ENCODE assay signal across 11 cellular contexts in genomic region chr5:126139773-126140172, GRCh38.
DNase-seq lines count a peak whose midpoint lies in the region.
"Had no signal": no experiment of that assay in that cellular context is flagged by ENCODE, and none has a peak within 500 bp of the region (broad histone marks: within the 10 kb centered on the region; RNA-seq: fewer than 3 reads in every experiment).

No MANE protein-coding gene starts in this region.

- H3K9ac ChIP-seq in neuronal stem cell (ENCODE audit: low read depth, low read length, poor library complexity), result no peak overlapping the region

- H3K9me3 ChIP-seq in neuronal stem cell (replicated peaks in 1 of 2; ENCODE audit: control insufficient read depth in 2 of 2, insufficient read depth in 1 of 2, low read depth in 1 of 2, low read length in 2 of 2), result peaks cover 0 to 3% of the 10 kb centered on the region in 2 donors

- H2BK15ac ChIP-seq in neuronal stem cell (ENCODE audit: low read length), result no peak overlapping the region

- H2AK5ac ChIP-seq in neuronal stem cell (ENCODE audit: low read depth, low read length), result no peak overlapping the region

- no peak overlapping the region for H3K14ac ChIP-seq in neuronal stem cell (ENCODE audit: low read length)

- H3K18ac ChIP-seq in neuronal stem cell (ENCODE audit: low read length), result no peak overlapping the region

- no peak overlapping the region for H2BK12ac ChIP-seq in neuronal stem cell (ENCODE audit: low read length)

- no peak overlapping the region for H4K8ac ChIP-seq in neuronal stem cell (ENCODE audit: low read depth, low read length)

- H3K79me1 ChIP-seq in neuronal stem cell (ENCODE audit: low read depth, low read length), result no peaks in the 10 kb centered on the region

- H3K4me3 ChIP-seq in neuronal stem cell (ENCODE audit: low read length in 2 of 2), result no peak overlapping the region

- peaks cover 6 to 8% of the 10 kb centered on the region in 2 donors for H3K4me1 ChIP-seq in neuronal stem cell (ENCODE audit: control insufficient read depth in 2 of 2, insufficient read depth in 1 of 2, low read depth in 1 of 2, low read length in 2 of 2)

- no peak overlapping the region for H3K4me2 ChIP-seq in neuronal stem cell (ENCODE audit: insufficient read depth, low read length, poor library complexity, severe bottlenecking)

- no peak overlapping the region for H3K27ac ChIP-seq in neuronal stem cell (replicated peaks; ENCODE audit: low read length)

- peak overlapping the region; percentile 13 for H2AFZ ChIP-seq in neuronal stem cell (ENCODE audit: low read length)

- H4K91ac ChIP-seq in neuronal stem cell (ENCODE audit: low read depth, low read length, poor library complexity), result no peak overlapping the region

- no peak overlapping the region for H3K4ac ChIP-seq in neuronal stem cell (ENCODE audit: low read length)

- DNase-seq in EL, result peak; percentile 70
- peak; percentile 44 for DNase-seq in NCI-H2227 (lab: John Stamatoyannopoulos, UW; ENCODE audit: unreplicated experiment)
- peak; percentile 18 for DNase-seq in epidermal melanocyte (ENCODE audit: insufficient read length, low spot score)
- no peak for DNase-seq in neuronal stem cell (ENCODE audit: low spot score)
- no peak for DNase-seq in GM03348 (ENCODE audit: low spot score)
- no peak for DNase-seq in activated CD4-positive, alpha-beta T cell treated with anti-CD3 and anti-CD28 coated beads for 1 hour
- no peak for DNase-seq in NCI-H1930 (lab: John Stamatoyannopoulos, UW)
- no peak for DNase-seq in NCI-H446 treated with DMSO at 0.1 percent for 48 hours (lab: John Stamatoyannopoulos, UW)
- DNase-seq: activated CD4-positive, alpha-beta T cell treated with anti-CD3 and anti-CD28 coated beads for 4 hours; activated naive CD4-positive, alpha-beta T cell treated with Interleukin-2 at 50 U/mL for 16 hours; nephron progenitor cell had no signal

- H3K23ac ChIP-seq in neuronal stem cell (ENCODE audit: low read depth, low read length, poor library complexity), result no peak overlapping the region

- H3K36me3 ChIP-seq in neuronal stem cell (replicated peaks in 1 of 2; ENCODE audit: control insufficient read depth in 2 of 2, insufficient read depth in 2 of 2, low read length in 2 of 2), result no peaks in the 10 kb centered on the region

- no peaks in the 10 kb centered on the region for H3K27me3 ChIP-seq in neuronal stem cell (ENCODE audit: control insufficient read depth in 3 of 3, insufficient read depth in 3 of 3, low read depth in 1 of 3, low read length in 3 of 3)

- H2BK5ac ChIP-seq in neuronal stem cell (ENCODE audit: low read length), result no peak overlapping the region

- H2BK120ac ChIP-seq in neuronal stem cell (ENCODE audit: low read depth, low read length), result no peak overlapping the region

- WGBS in neuronal stem cell (ENCODE audit: extremely low coverage in 2 of 2, insufficient read length in 2 of 2, insufficient replicate concordance in 1 of 2), 2 donors, result no CpG with 5 or more reads among the region's 5 CpGs

Comparison
In these comparisons a context has a peak if more than half of its experiments do, and no peak if none do; other contexts are left out.
1. DNase-seq: peak in EL (single experiment), NCI-H2227 (single experiment) and epidermal melanocyte (single experiment); none in neuronal stem cell (single experiment), GM03348 (single experiment), activated CD4-positive, alpha-beta T cell treated with anti-CD3 and anti-CD28 coated beads for 1 hour (single experiment), NCI-H1930 (0 of 2) and NCI-H446 treated with DMSO at 0.1 percent for 48 hours (single experiment).